Comparison of ENCODE assay signal across 21 cellular contexts in the genomic region with DNA sequence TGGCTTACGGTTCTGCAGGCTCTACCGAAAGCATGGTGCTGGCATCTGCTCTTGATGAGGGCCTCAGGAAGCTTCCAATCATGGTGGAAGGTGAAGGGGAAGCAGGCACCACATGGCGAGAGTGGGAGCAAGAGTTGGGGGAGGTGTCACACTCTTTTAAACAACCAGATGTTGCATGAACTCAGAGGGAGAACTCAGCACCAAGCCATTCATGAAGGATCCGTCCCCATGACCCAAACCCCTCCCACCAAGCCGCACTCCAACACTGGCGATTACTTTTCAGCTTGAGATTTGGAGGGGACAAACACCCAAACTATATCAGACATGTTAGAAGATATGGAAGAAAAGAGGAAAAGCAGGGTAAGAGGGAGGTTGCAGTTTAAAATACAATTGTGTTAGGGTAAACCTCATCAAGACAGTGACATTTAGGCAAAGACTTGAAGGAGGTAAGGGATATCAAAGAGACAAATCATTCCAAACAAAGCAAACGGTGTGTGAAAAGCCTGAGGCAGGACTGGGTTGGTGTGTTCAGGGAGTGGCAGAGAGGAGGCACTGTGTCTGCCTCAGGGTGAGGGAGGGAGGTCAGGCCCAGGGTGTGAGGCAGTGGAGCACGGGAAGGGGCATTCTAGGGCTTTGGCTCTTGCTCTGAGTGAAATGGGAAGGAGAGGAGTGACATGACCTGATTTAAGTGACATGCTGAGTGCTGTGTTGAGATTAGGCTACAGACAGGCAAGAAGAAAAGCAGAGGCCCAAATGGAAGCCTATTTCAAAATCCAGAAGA.
DNase-seq lines count a peak whose midpoint lies in the region; ATAC-seq, FAIRE-seq and TF ChIP-seq lines count a peak whose summit lies in the region.
"Had no signal": no experiment of that assay in that cellular context is flagged by ENCODE, and none has a peak within 500 bp of the region (broad histone marks: within the 10 kb centered on the region; RNA-seq: fewer than 3 reads in every experiment).

No MANE protein-coding gene starts in this region.

- no peak overlapping the region for H3K4me2 ChIP-seq in neuronal stem cell (ENCODE audit: insufficient read depth, low read length, poor library complexity, severe bottlenecking)
- H3K4me2 ChIP-seq: A549 had no signal

- H3K23ac ChIP-seq in neuronal stem cell (ENCODE audit: low read depth, low read length, poor library complexity): no peak overlapping the region

- H2AK5ac ChIP-seq in neuronal stem cell (ENCODE audit: low read depth, low read length): no peak overlapping the region

- H3K4me1 ChIP-seq in esophagus muscularis mucosa (no peaks in the 10 kb centered on the region), neuronal stem cell (ENCODE audit: control insufficient read depth in 2 of 2, insufficient read depth in 1 of 2, low read depth in 1 of 2, low read length in 2 of 2) (peaks cover 0 to 2% of the 10 kb centered on the region in 2 donors)
- H3K4me1 ChIP-seq: A549, Caco-2 had no signal

- H3K79me1 ChIP-seq in neuronal stem cell (ENCODE audit: low read depth, low read length): no peaks in the 10 kb centered on the region

- peak overlapping the region; percentile 48 for H3K18ac ChIP-seq in neuronal stem cell (ENCODE audit: low read length)

- H3K9ac ChIP-seq in neuronal stem cell (ENCODE audit: low read depth, low read length, poor library complexity): no peak overlapping the region

- H3K36me3 ChIP-seq in bronchial epithelial cell (ENCODE audit: control insufficient read depth, insufficient read depth, low read length) (no peaks in the 10 kb centered on the region), esophagus muscularis mucosa (peaks cover 0 to 3% (median 0%) of the 10 kb centered on the region in 4 donors), neuronal stem cell (replicated peaks in 1 of 2; ENCODE audit: control insufficient read depth in 2 of 2, insufficient read depth in 2 of 2, low read length in 2 of 2) (peaks cover 0 to 2% of the 10 kb centered on the region in 2 donors)

- H3K27ac ChIP-seq in esophagus muscularis mucosa (replicated peaks in 1 of 4) (no peak overlapping the region), neuronal stem cell (replicated peaks; ENCODE audit: low read length) (no peak overlapping the region)
- H3K27ac ChIP-seq: 22Rv1, A549, C4-2B had no signal

- H2AFZ ChIP-seq in neuronal stem cell (ENCODE audit: low read length): no peak overlapping the region

- DNase-seq in ELF-1 (ENCODE audit: low read depth, low spot score): peak; percentile 28
- DNase-seq in bronchial epithelial cell (ENCODE audit: low read depth): no peak
- peak; percentile 81 for DNase-seq in esophagus muscularis mucosa (ENCODE audit: extremely low spot score)
- DNase-seq in neuronal stem cell (ENCODE audit: low spot score): no peak
- DNase-seq in SHP77 (lab: John Stamatoyannopoulos, UW): no peak
- DNase-seq: AML-193; Caco-2; CD4-positive, alpha-beta T cell; GDM1; GOT3; H7; HFFc6 had no signal

- no peak overlapping the region for H3K14ac ChIP-seq in neuronal stem cell (ENCODE audit: low read length)

- no peak overlapping the region for H2BK15ac ChIP-seq in neuronal stem cell (ENCODE audit: low read length)

- H3K4ac ChIP-seq in neuronal stem cell (ENCODE audit: low read length): no peak overlapping the region

- FAIRE-seq in bronchial epithelial cell (lab: Jason Lieb, UNC): peak; percentile 18
- FAIRE-seq: A549, D721Med, GM12892, GM18507 had no signal

- no peak overlapping the region for H2BK12ac ChIP-seq in neuronal stem cell (ENCODE audit: low read length)

- ATAC-seq in HG03520 (IDR thresholded peaks at IDR 0.05; ENCODE audit: unreplicated experiment) (no peak), GM21423 (IDR thresholded peaks at IDR 0.05; ENCODE audit: unreplicated experiment) (no peak)
- ATAC-seq: A549, HCT116 had no signal

- TF ChIP-seq EP300 in esophagus muscularis mucosa (IDR thresholded peaks at IDR 0.05): no peak

- H3K9me3 ChIP-seq in esophagus muscularis mucosa (no peaks in the 10 kb centered on the region), neuronal stem cell (replicated peaks in 1 of 2; ENCODE audit: control insufficient read depth in 2 of 2, insufficient read depth in 1 of 2, low read depth in 1 of 2, low read length in 2 of 2) (peaks cover 0 to 3% of the 10 kb centered on the region in 2 donors)
- H3K9me3 ChIP-seq: A549, Caco-2 had no signal

- H4K91ac ChIP-seq in neuronal stem cell (ENCODE audit: low read depth, low read length, poor library complexity): no peak overlapping the region

- TF ChIP-seq CTCF in bronchial epithelial cell (IDR thresholded peaks at IDR 0.05; ENCODE audit: insufficient read depth, low read length, severe bottlenecking): no peak
- no peak for TF ChIP-seq CTCF in esophagus muscularis mucosa (IDR thresholded peaks at IDR 0.05)

- WGBS in esophagus muscularis mucosa: 85% methylated on average over 8 of the region's 8 CpGs
- no CpG with 5 or more reads among the region's 8 CpGs for WGBS in neuronal stem cell (ENCODE audit: extremely low coverage in 2 of 2, insufficient read length in 2 of 2, insufficient replicate concordance in 1 of 2), 2 donors

- no peak overlapping the region for H3K4me3 ChIP-seq in bronchial epithelial cell (ENCODE audit: low read depth, low read length)
- no peak overlapping the region for H3K4me3 ChIP-seq in esophagus muscularis mucosa
- peak overlapping the region in 1 of 2 donors; percentile 69 for H3K4me3 ChIP-seq in neuronal stem cell (ENCODE audit: low read length in 2 of 2)
- H3K4me3 ChIP-seq: A549 had no signal

- TF ChIP-seq POLR2A in esophagus muscularis mucosa (IDR thresholded peaks at IDR 0.05; ENCODE audit: low read depth): no peak

- H2BK120ac ChIP-seq in neuronal stem cell (ENCODE audit: low read depth, low read length): no peak overlapping the region

- H2BK5ac ChIP-seq in neuronal stem cell (ENCODE audit: low read length): no peak overlapping the region

- H4K8ac ChIP-seq in neuronal stem cell (ENCODE audit: low read depth, low read length): no peak overlapping the region

- H3K27me3 ChIP-seq in bronchial epithelial cell (ENCODE audit: control insufficient read depth, insufficient read depth, low read length): no peaks in the 10 kb centered on the region
- H3K27me3 ChIP-seq in esophagus muscularis mucosa: no peaks in the 10 kb centered on the region
- H3K27me3 ChIP-seq in neuronal stem cell (ENCODE audit: control insufficient read depth in 3 of 3, insufficient read depth in 3 of 3, low read depth in 1 of 3, low read length in 3 of 3): peaks cover 0 to 2% (median 0%) of the 10 kb centered on the region in 3 experiments

- intact Hi-C loops in esophagus muscularis mucosa (cut with DNase I): no loop called here

Comparison
In these comparisons a context has a peak if more than half of its experiments do, and no peak if none do; other contexts are left out.
1. DNase-seq: peak in ELF-1 (single experiment) and esophagus muscularis mucosa (single experiment); none in bronchial epithelial cell (single experiment), neuronal stem cell (single experiment) and SHP77 (0 of 2).